Comparison of ENCODE assay signal across 6 cellular contexts in genomic region chrX:135154688-135155087, GRCh38. TPM values are rescaled to one million over a fixed set of nuclear protein-coding genes. Genes with fewer than 3 reads are reported as not detected.
"Had no signal": no experiment of that assay in that cellular context is flagged by ENCODE, and none has a peak within 500 bp of the region (broad histone marks: within the 10 kb centered on the region; RNA-seq: fewer than 3 reads in every experiment).

No MANE protein-coding gene starts in this region.

RNA-seq across cellular contexts. Expression of gene CT55, which starts 16.5 kb away (rescaled TPM):
- total RNA-seq: HT-29, IMR-90 had no signal
- polyA plus RNA-seq: IgD-negative memory B cell, IMR-90 had no signal

RNA-seq across cellular contexts. Expression of gene ETDB, which starts 34.4 kb away (rescaled TPM):
- total RNA-seq: HepG2, HT-29, HT1080, IMR-90, K562 had no signal
- polyA plus RNA-seq: HepG2, IgD-negative memory B cell, IMR-90, K562 had no signal

RNA-seq across cellular contexts. Expression of gene SMIM10L2B, which starts 56.2 kb away (rescaled TPM):
- total RNA-seq: HT-29 had no signal
- polyA plus RNA-seq: IgD-negative memory B cell had no signal
